In the genomic region with DNA sequence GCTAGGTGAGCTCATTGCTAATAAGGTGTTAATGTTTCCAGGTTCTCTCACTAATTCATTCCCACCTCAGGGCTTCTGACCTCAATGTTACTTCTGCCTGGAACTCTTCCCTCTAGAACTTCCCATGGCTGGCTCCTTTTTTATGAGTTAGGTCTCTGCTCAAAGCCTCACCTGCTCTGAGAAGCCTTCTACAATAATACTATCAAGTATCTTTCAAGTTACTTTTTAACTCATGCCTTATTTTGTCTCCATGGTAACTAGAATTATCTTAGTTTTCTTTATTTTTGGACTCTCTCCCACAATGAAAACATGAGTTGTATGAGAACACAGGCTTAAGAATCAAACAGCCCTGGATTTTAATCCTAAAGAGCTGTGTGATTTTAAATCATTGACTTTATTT, we compare ENCODE assay signal across 19 cellular contexts. TPM values are rescaled to one million over a fixed set of nuclear protein-coding genes. Genes with fewer than 3 reads are reported as not detected.
DNase-seq lines count a peak whose midpoint lies in the region; ATAC-seq, FAIRE-seq and TF ChIP-seq lines count a peak whose summit lies in the region.
"Had no signal": no experiment of that assay in that cellular context is flagged by ENCODE, and none has a peak within 500 bp of the region (broad histone marks: within the 10 kb centered on the region; RNA-seq: fewer than 3 reads in every experiment).

No MANE protein-coding gene starts in this region.

- no peaks in the 10 kb centered on the region for H3K36me3 ChIP-seq in pancreas

- POLR2A ChIA-PET in T-cell (lab: Charles Lee): interaction anchor here (0.6 to 1.7 kb wide), 4 partner anchors 13 to 997 kb away, joined by 3 to 4 read pairs (median 4); no protein-coding TSS in a partner anchor

- H3K9me3 ChIP-seq in pancreas: no peaks in the 10 kb centered on the region

- in situ Hi-C loops in Caki2 (cut with HindIII; ENCODE audit: low pct_unique_long_range_greater_than_20kb, low sequenced_read_pairs): no loop called here

- H3K27me3 ChIP-seq in pancreas: no peaks in the 10 kb centered on the region
- no peaks in the 10 kb centered on the region for H3K27me3 ChIP-seq in foreskin keratinocyte

- H3K36me3 Mint-ChIP-seq in HFFc6 (ENCODE audit: low read depth) (peaks cover 44% of the 10 kb centered on the region), chondrocyte (ENCODE audit: low read depth) (peaks cover 17% of the 10 kb centered on the region), T-cell (peaks cover 29% of the 10 kb centered on the region)

- H3K27me3 Mint-ChIP-seq in HFFc6 (ENCODE audit: insufficient read depth) (no peaks in the 10 kb centered on the region; the same call in 1 of the 2 replicates), chondrocyte (ENCODE audit: low read depth) (no peaks in the 10 kb centered on the region), T-cell (no peaks in the 10 kb centered on the region)
- H3K27me3 Mint-ChIP-seq: CD4-positive, alpha-beta memory T cell had no signal

- H3K4me3 Mint-ChIP-seq in HFFc6: no peak overlapping the region
- H3K4me3 Mint-ChIP-seq in chondrocyte (ENCODE audit: unreplicated experiment): no peak overlapping the region
- no peak overlapping the region for H3K4me3 Mint-ChIP-seq in T-cell
- H3K4me3 Mint-ChIP-seq: CD4-positive, alpha-beta memory T cell; GM23338 had no signal

- ATAC-seq in pancreas (peak; percentile 61 to 71 (median 63)), foreskin keratinocyte (no peak), HG03095 (IDR thresholded peaks at IDR 0.05; ENCODE audit: unreplicated experiment) (no peak), T-cell (replicated peaks in 1 of 4) (no peak)
- ATAC-seq: GM23338, HCT116 had no signal

- H3K27ac Mint-ChIP-seq in HFFc6 (peak overlapping the region; percentile 45), chondrocyte (ENCODE audit: unreplicated experiment) (peak overlapping the region; percentile 45), T-cell (no peak overlapping the region)
- H3K27ac Mint-ChIP-seq: GM23338 had no signal

- H3K4me3 ChIP-seq in pancreas: peak overlapping the region in 1 of 4 donors; percentile 11
- H3K4me3 ChIP-seq: GM23338 had no signal

- TF ChIP-seq POLR2A in H54 (IDR thresholded peaks at IDR 0.05; ENCODE audit: low read depth, low read length): no peak

- DNase-seq in Caki2 (ENCODE audit: low read depth) (peak; percentile 18), HFFc6 (no peak), chondrocyte (ENCODE audit: low spot score) (no peak), pancreas (peak in 1 of 6 donors; percentile 23), H54 (ENCODE audit: insufficient read length, low spot score) (no peak), foreskin keratinocyte (no peak), T-cell (no peak)
- DNase-seq: ACHN; Calu3; CD4-positive, alpha-beta memory T cell; H7 had no signal

- H3K4me1 Mint-ChIP-seq in HFFc6 (ENCODE audit: low read depth): peaks cover 39% of the 10 kb centered on the region
- H3K4me1 Mint-ChIP-seq in chondrocyte (ENCODE audit: low read depth): peaks cover 27% of the 10 kb centered on the region
- peaks cover 9 to 20% (median 16%) of the 10 kb centered on the region in 3 donors for H3K4me1 Mint-ChIP-seq in T-cell

- intact Hi-C loops in pancreas (cut with DNase I): no loop called here

- TF ChIP-seq CTCF in HFFc6 (IDR thresholded peaks at IDR 0.05) (no peak), chondrocyte (IDR thresholded peaks at IDR 0.05) (no peak), pancreas (IDR thresholded peaks at IDR 0.05) (no peak), foreskin keratinocyte (conservative IDR thresholded peaks at IDR 0.05) (no peak)

- FAIRE-seq in pancreas (lab: Jason Lieb, UNC) (peak; percentile 49), H54 (lab: Jason Lieb, UNC) (no peak)
- FAIRE-seq: A204.1, G401.6, GM12891 had no signal

- H3K27ac ChIP-seq in pancreas: peak overlapping the region; percentile 43 to 83 (median 66)
- no peak overlapping the region for H3K27ac ChIP-seq in foreskin keratinocyte
- H3K27ac ChIP-seq: C4-2B, HL-60 had no signal

- CTCF ChIA-PET in T-cell (lab: Charles Lee): interaction anchor here (0.6 to 13.5 kb wide), 6 partner anchors 8 to 320 kb away, joined by 3 to 285 read pairs (median 4); partner anchors contain the start of gene BCL10 (in 2 of the 2)

- H3K9me3 Mint-ChIP-seq in HFFc6: no peaks in the 10 kb centered on the region
- peaks cover 5% of the 10 kb centered on the region for H3K9me3 Mint-ChIP-seq in chondrocyte (ENCODE audit: low read depth)
- no peaks in the 10 kb centered on the region for H3K9me3 Mint-ChIP-seq in T-cell

- H3K4me1 ChIP-seq in pancreas (peaks cover 30 to 36% (median 31%) of the 10 kb centered on the region in 3 donors), foreskin keratinocyte (peaks cover 5% of the 10 kb centered on the region)

RNA-seq across cellular contexts. Expression of gene C1orf52, which starts 3.5 kb away (rescaled TPM):
- 8.0 and 32.7 TPM in 2 replicates for total RNA-seq in Caki2 (2014; rRNA removed; shearing (Covaris generic); ENCODE audit: low replicate concordance)
- 10 to 100 TPM; 20.6 to 26.1 (median 22.7) TPM for total RNA-seq in HFFc6 (2021; fragmentation: NEBNext Ultra II Directional; extraction: Animal tissue kit (Norgen Biotek cat#: 25700))
- total RNA-seq in chondrocyte (27.1 to 31.3 TPM (median 28.0 TPM) in 3 replicates), pancreas (10 to 100 TPM in 2 of 6 donors, 1 to 10 TPM in 4; 8.0 to 12.8 (median 9.7) TPM), foreskin keratinocyte (21.4 TPM in 2 replicates), T-cell (10 to 100 TPM; 29.8 to 48.6 (median 39.3) TPM)
- polyA plus RNA-seq in pancreas (10 to 100 TPM; 14.0 to 16.7 TPM), foreskin keratinocyte (18.7 and 21.8 TPM in 2 replicates)

RNA-seq across cellular contexts. Expression of gene BCL10, which starts 13.4 kb away (rescaled TPM):
- total RNA-seq in Caki2 (2014; rRNA removed; shearing (Covaris generic); ENCODE audit: low replicate concordance): 7.4 and 11.3 TPM in 2 replicates
- total RNA-seq in HFFc6 (2021; fragmentation: NEBNext Ultra II Directional; extraction: Animal tissue kit (Norgen Biotek cat#: 25700)): 10 to 100 TPM; 33.4 to 45.6 (median 39.2) TPM
- total RNA-seq in chondrocyte: 21.9 to 26.5 TPM (median 24.9 TPM) in 3 replicates
- 10 to 100 TPM in 2 of 6 donors, 1 to 10 TPM in 4; 6.3 to 16.9 (median 8.5) TPM for total RNA-seq in pancreas
- 1 to 10 TPM; 3.2 to 4.6 TPM for polyA plus RNA-seq in pancreas
- 49.4 and 52.0 TPM in 2 replicates for total RNA-seq in foreskin keratinocyte
- polyA plus RNA-seq in foreskin keratinocyte: 21.1 and 21.4 TPM in 2 replicates
- 10 to 100 TPM; 25.8 to 40.0 (median 28.0) TPM for total RNA-seq in T-cell

Comparison
In these comparisons a context has a peak if more than half of its experiments do, and no peak if none do; other contexts are left out.
1. H3K27ac Mint-ChIP-seq: peak in HFFc6 (single experiment) and chondrocyte (single experiment); none in T-cell (0 of 2).
2. ATAC-seq: peak in pancreas (4 of 4); none in foreskin keratinocyte (single experiment), HG03095 (single experiment) and T-cell (0 of 4).